ENCODE assay signal across 9 cellular contexts in the genomic region with DNA sequence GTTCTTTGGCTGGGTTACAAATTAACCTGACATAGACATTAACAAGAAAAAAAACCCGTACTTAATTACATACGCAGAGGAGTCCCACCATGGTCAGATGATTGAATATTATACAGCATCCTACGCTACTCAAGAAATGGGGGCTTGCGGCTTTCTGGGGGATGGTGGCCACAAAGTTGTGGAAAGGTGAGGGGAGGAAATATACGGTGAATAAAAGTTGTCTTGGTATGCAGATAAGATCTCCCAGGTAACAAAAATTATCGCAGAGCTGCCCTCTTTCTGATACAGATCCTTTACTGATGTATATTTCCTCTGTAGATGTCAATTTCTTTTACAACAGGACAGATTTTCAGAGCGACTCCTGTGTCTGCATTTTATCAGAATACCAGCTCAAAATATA. TPM values are rescaled to one million over a fixed set of nuclear protein-coding genes. Genes with fewer than 3 reads are reported as not detected.
DNase-seq lines count a peak whose midpoint lies in the region; ATAC-seq, FAIRE-seq and TF ChIP-seq lines count a peak whose summit lies in the region.
"Had no signal": no experiment of that assay in that cellular context is flagged by ENCODE, and none has a peak within 500 bp of the region (broad histone marks: within the 10 kb centered on the region; RNA-seq: fewer than 3 reads in every experiment).

No MANE protein-coding gene starts in this region.

- H3K4me1 Mint-ChIP-seq in activated naive CD4-positive, alpha-beta T cell treated with anti-CD3 and anti-CD28 coated beads, Interleukin-2, amount 50 U/mL, for 24 hours = peaks cover 44% of the 10 kb centered on the region
- H3K4me1 Mint-ChIP-seq in memory B cell = peaks cover 31% of the 10 kb centered on the region

- H3K9me3 ChIP-seq in body of pancreas (no peaks in the 10 kb centered on the region), upper lobe of left lung (no peaks in the 10 kb centered on the region)

- H3K27me3 ChIP-seq in body of pancreas (no peaks in the 10 kb centered on the region), upper lobe of left lung (no peaks in the 10 kb centered on the region)

- intact Hi-C loops in body of pancreas (cut with DNase I) = loop anchor here (10.0 kb wide), 1 partner anchor 785 kb away; no protein-coding TSS in a partner anchor

- peak overlapping the region; percentile 97 for H3K4me3 Mint-ChIP-seq in activated naive CD4-positive, alpha-beta T cell treated with anti-CD3 and anti-CD28 coated beads, Interleukin-2, amount 50 U/mL, for 24 hours
- H3K4me3 Mint-ChIP-seq in memory B cell = peak overlapping the region; percentile 98

- peaks cover 0 to 2% of the 10 kb centered on the region in 2 donors for H3K36me3 ChIP-seq in body of pancreas (replicated peaks in 1 of 2; ENCODE audit: insufficient read depth in 1 of 2, low read depth in 2 of 2)
- peaks cover 0 to 3% (median under 1%) of the 10 kb centered on the region in 4 donors for H3K36me3 ChIP-seq in upper lobe of left lung

- FAIRE-seq in H54 (lab: Jason Lieb, UNC) = no peak

- H3K27ac Mint-ChIP-seq in activated naive CD4-positive, alpha-beta T cell treated with anti-CD3 and anti-CD28 coated beads, Interleukin-2, amount 50 U/mL, for 24 hours = peak overlapping the region; percentile 99
- peak overlapping the region; percentile 98 for H3K27ac Mint-ChIP-seq in memory B cell

- peak overlapping the region; percentile 53 to 84 for H3K4me3 ChIP-seq in body of pancreas
- H3K4me3 ChIP-seq in upper lobe of left lung = peak overlapping the region; percentile 57 to 90 (median 79)

- no peak for DNase-seq in activated naive CD4-positive, alpha-beta T cell (lab: John Stamatoyannopoulos, UW)
- DNase-seq in body of pancreas = no peak
- no peak for DNase-seq in memory B cell (ENCODE audit: low spot score in 2 of 2)
- no peak for DNase-seq in upper lobe of left lung
- DNase-seq in globus pallidus (ENCODE audit: low spot score) = no peak
- no peak for DNase-seq in H54 (ENCODE audit: insufficient read length, low spot score)

- H3K27me3 Mint-ChIP-seq in activated naive CD4-positive, alpha-beta T cell treated with anti-CD3 and anti-CD28 coated beads, Interleukin-2, amount 50 U/mL, for 24 hours = no peaks in the 10 kb centered on the region
- no peaks in the 10 kb centered on the region for H3K27me3 Mint-ChIP-seq in memory B cell

- TF ChIP-seq CTCF in body of pancreas (IDR thresholded peaks at IDR 0.05) (no peak), upper lobe of left lung (IDR thresholded peaks at IDR 0.05) (no peak)

- TF ChIP-seq POLR2A in body of pancreas (IDR thresholded peaks at IDR 0.05) = no peak
- TF ChIP-seq POLR2A in upper lobe of left lung (IDR thresholded peaks at IDR 0.05) = no peak
- TF ChIP-seq POLR2A in H54 (IDR thresholded peaks at IDR 0.05; ENCODE audit: low read depth, low read length) = no peak

- no peak for ATAC-seq in body of pancreas
- no peak for ATAC-seq in memory B cell (ENCODE audit: low read depth)
- no peak for ATAC-seq in upper lobe of left lung (ENCODE audit: low FRiP score in 2 of 2)
- no peak for ATAC-seq in GM21515 (IDR thresholded peaks at IDR 0.05; ENCODE audit: unreplicated experiment)

- H3K27ac ChIP-seq in body of pancreas = peak overlapping the region in 3 of 4 donors; percentile 93 to 97 (median 95)
- H3K27ac ChIP-seq in upper lobe of left lung = peak overlapping the region; percentile 95 to 97 (median 96)

- H3K9me3 Mint-ChIP-seq in activated naive CD4-positive, alpha-beta T cell treated with anti-CD3 and anti-CD28 coated beads, Interleukin-2, amount 50 U/mL, for 24 hours = no peaks in the 10 kb centered on the region
- H3K9me3 Mint-ChIP-seq in memory B cell = no peaks in the 10 kb centered on the region

- H3K4me1 ChIP-seq in body of pancreas (peaks cover 33% of the 10 kb centered on the region), upper lobe of left lung (peaks cover 34 to 43% (median 37%) of the 10 kb centered on the region in 4 donors)

- H3K36me3 Mint-ChIP-seq in activated naive CD4-positive, alpha-beta T cell treated with anti-CD3 and anti-CD28 coated beads, Interleukin-2, amount 50 U/mL, for 24 hours = peaks cover 3% of the 10 kb centered on the region
- H3K36me3 Mint-ChIP-seq in memory B cell = peaks cover 2% of the 10 kb centered on the region

- WGBS in body of pancreas, 2 donors = 1 to 3% methylated on average over 7 of the region's 7 CpGs
- 3 to 4% methylated on average over 7 of the region's 7 CpGs for WGBS in upper lobe of left lung, 2 donors

- TF ChIP-seq EP300 in upper lobe of left lung (IDR thresholded peaks at IDR 0.05) = no peak

RNA-seq across cellular contexts. Expression of a gene that starts 0.9 kb away (rescaled TPM):
- 10 to 100 TPM; 10.9 to 15.6 TPM for total RNA-seq in body of pancreas
- total RNA-seq in upper lobe of left lung = 10 to 100 TPM; 16.1 to 35.9 (median 21.8) TPM

RNA-seq across cellular contexts. Expression of a gene that starts 1.1 kb away (rescaled TPM):
- total RNA-seq in body of pancreas (under 1 TPM; 0.26 to 0.33 TPM), upper lobe of left lung (1 to 10 TPM in 5 of 6 donors, not detected in 1; 1.4 to 2.4 (median 2.1) TPM)

RNA-seq across cellular contexts. Expression of a gene that starts 28.2 kb away (rescaled TPM):
- not detected for total RNA-seq in body of pancreas
- total RNA-seq in upper lobe of left lung = 1 to 10 TPM in 1 of 6 donors, under 1 TPM in 5; 0.13 to 1.0 (median 0.34) TPM
- total RNA-seq: T-helper 2 cell treated with Interferon-gamma antibody and Interleukin-4, amounts not matched to agents 100 ng/mL and 5 ng/mL, for 36 hours had no signal
